In the genomic region with DNA sequence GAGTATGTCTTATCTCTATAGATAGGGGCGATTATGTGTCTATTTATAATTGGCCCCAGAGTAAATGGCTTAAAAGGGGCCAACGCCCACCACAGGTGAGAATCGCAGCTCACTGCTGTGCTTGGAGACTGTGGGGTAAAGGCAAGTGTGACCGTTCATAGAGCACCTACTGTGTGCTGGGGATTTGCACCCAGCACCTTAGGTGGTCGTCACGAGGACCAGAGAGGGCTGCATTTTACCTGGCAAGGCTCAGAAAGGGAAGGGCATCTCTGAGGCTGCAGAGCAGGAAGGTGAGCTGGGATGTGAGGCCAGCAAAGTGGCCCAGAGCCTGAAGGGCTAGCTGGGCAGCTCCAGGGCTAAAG, we compare ENCODE assay signal across 1 cellular context.
TF ChIP-seq lines count a peak whose summit lies in the region.

No MANE protein-coding gene starts in this region.

TF ChIP-seq in WTC11, 78 proteins besides CTCF, POLR2A, EP300 and RAD21 (continued from another document):
- TF ChIP-seq PRDM15 (CRISPR knock-in tag; IDR thresholded peaks at IDR 0.05) (no peak), OVOL2 (CRISPR knock-in tag; IDR thresholded peaks at IDR 0.05; ENCODE audit: borderline replicate concordance) (no peak), USF2 (CRISPR knock-in tag; IDR thresholded peaks at IDR 0.05) (no peak), NR3C1 (CRISPR knock-in tag; conservative IDR thresholded peaks at IDR 0.05; ENCODE audit: low read depth) (no peak), ZNF423 (CRISPR knock-in tag; IDR thresholded peaks at IDR 0.05) (no peak), ZNF416 (CRISPR knock-in tag; IDR thresholded peaks at IDR 0.05) (no peak), E2F1 (CRISPR knock-in tag; IDR thresholded peaks at IDR 0.05) (no peak)
- TF ChIP-seq, protein P1, sequence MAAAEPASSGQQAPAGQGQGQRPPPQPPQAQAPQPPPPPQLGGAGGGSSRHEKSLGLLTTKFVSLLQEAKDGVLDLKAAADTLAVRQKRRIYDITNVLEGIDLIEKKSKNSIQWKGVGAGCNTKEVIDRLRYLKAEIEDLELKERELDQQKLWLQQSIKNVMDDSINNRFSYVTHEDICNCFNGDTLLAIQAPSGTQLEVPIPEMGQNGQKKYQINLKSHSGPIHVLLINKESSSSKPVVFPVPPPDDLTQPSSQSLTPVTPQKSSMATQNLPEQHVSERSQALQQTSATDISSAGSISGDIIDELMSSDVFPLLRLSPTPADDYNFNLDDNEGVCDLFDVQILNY (CRISPR knock-in tag; IDR thresholded peaks at IDR 0.05) = no peak
